In the genomic region with DNA sequence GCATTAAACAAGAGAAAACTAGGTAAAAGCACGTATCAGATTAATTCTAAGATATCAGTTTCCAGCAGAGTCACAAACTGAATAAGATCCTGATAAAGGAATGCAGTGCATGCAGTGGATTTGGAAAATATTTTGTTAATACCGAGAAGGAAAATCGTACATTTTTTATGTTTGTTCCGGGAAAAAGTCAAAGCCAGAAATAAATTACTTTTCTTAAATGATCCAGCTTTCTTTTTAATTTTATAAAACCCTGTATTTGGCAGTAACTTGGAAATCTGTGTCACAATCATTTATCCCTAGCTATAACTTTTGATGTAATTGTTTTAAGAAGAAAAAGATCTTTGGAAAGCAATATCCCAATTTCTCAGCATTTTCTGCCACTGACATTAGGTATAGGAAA, we compare ENCODE assay signal across 13 cellular contexts. TPM values are rescaled to one million over a fixed set of nuclear protein-coding genes. Genes with fewer than 3 reads are reported as not detected.
DNase-seq lines count a peak whose midpoint lies in the region; ATAC-seq and TF ChIP-seq lines count a peak whose summit lies in the region.
"Had no signal": no experiment of that assay in that cellular context is flagged by ENCODE, and none has a peak within 500 bp of the region (broad histone marks: within the 10 kb centered on the region; RNA-seq: fewer than 3 reads in every experiment).

No MANE protein-coding gene starts in this region.

- in situ Hi-C loops in transverse colon (cut with MboI; ENCODE audit: low pct_ligation_motif_present in 1 of 4, low pct_unique_long_range_greater_than_20kb in 1 of 4, low sequenced_read_pairs in 3 of 4) = no loop called here

- TF ChIP-seq CTCF in heart left ventricle (IDR thresholded peaks at IDR 0.05) (no peak), esophagus squamous epithelium (IDR thresholded peaks at IDR 0.05) (no peak), neural cell (IDR thresholded peaks at IDR 0.05; ENCODE audit: poor library complexity, severe bottlenecking) (no peak), tibial nerve (IDR thresholded peaks at IDR 0.05) (no peak), transverse colon (IDR thresholded peaks at IDR 0.05) (no peak)

- no peak for TF ChIP-seq RAD21 in neural cell (conservative IDR thresholded peaks at IDR 0.05)

- no peaks in the 10 kb centered on the region for H3K9me2 ChIP-seq in neural cell (ENCODE audit: insufficient read depth, low read length)

- H3K4me2 ChIP-seq in neural cell (ENCODE audit: low read length) = peak overlapping the region; percentile 29

- DNase-seq in heart left ventricle = no peak
- no peak for DNase-seq in Right ventricle myocardium superior
- no peak for DNase-seq in esophagus squamous epithelium (lab: John Stamatoyannopoulos, UW)
- DNase-seq in tibial nerve (ENCODE audit: low spot score in 2 of 2) = no peak
- no peak for DNase-seq in transverse colon
- DNase-seq in NCI-H510A (lab: John Stamatoyannopoulos, UW) = no peak
- DNase-seq in NCI-H1417 (lab: John Stamatoyannopoulos, UW) = no peak
- DNase-seq: activated CD8-positive, alpha-beta T cell treated with anti-CD3 and anti-CD28 coated beads, Interleukin-2, amount 10 ng/mL, durations not matched to agents 7 days and 5 days; activated effector memory CD4-positive, alpha-beta T cell treated with Interleukin-2 at 50 U/mL for 16 hours; brain microvascular endothelial cell; NCI-H1436 treated with DMSO at 0.1 percent for 48 hours had no signal

- H3K4me3 ChIP-seq in heart left ventricle (peak overlapping the region; percentile 33 to 77 (median 64)), esophagus squamous epithelium (peak overlapping the region; percentile 54 to 63 (median 56)), neural cell (ENCODE audit: low read length) (peak overlapping the region; percentile 69), tibial nerve (peak overlapping the region; percentile 14 to 49 (median 34)), transverse colon (peak overlapping the region in 1 of 4 donors; percentile 24)

- H4K20me1 ChIP-seq in neural cell (ENCODE audit: insufficient read depth) = no peaks in the 10 kb centered on the region

- H3K4me1 ChIP-seq in heart left ventricle (peaks cover 0 to 53% (median 41%) of the 10 kb centered on the region in 12 donors), esophagus squamous epithelium (peaks cover 9 to 72% (median 12%) of the 10 kb centered on the region in 3 donors), tibial nerve (peaks cover 0 to 59% (median 2%) of the 10 kb centered on the region in 4 donors), transverse colon (peaks cover 0 to 10% (median 0%) of the 10 kb centered on the region in 4 donors)

- H3F3A ChIP-seq in neural cell (ENCODE audit: insufficient read depth, low read length, poor library complexity, severe bottlenecking) = peaks cover 3% of the 10 kb centered on the region

- TF ChIP-seq EP300 in neural cell (conservative IDR thresholded peaks at IDR 0.05; ENCODE audit: poor library complexity, severe bottlenecking) (no peak), tibial nerve (IDR thresholded peaks at IDR 0.05) (no peak), transverse colon (IDR thresholded peaks at IDR 0.05; ENCODE audit: low read depth) (no peak)

- H3K9ac ChIP-seq in neural cell (ENCODE audit: low read length) = peak overlapping the region; percentile 64

- no peak overlapping the region for H2AFZ ChIP-seq in neural cell (ENCODE audit: low read depth, low read length)

- TF ChIP-seq POLR2A in heart left ventricle (IDR thresholded peaks at IDR 0.05) (no peak), esophagus squamous epithelium (IDR thresholded peaks at IDR 0.05) (no peak), tibial nerve (IDR thresholded peaks at IDR 0.05) (no peak), transverse colon (IDR thresholded peaks at IDR 0.05) (no peak)

- H3K79me2 ChIP-seq in neural cell (replicated peaks; ENCODE audit: insufficient read depth, low read length) = no peaks in the 10 kb centered on the region

- H3K9me3 ChIP-seq in heart left ventricle (no peaks in the 10 kb centered on the region), esophagus squamous epithelium (no peaks in the 10 kb centered on the region), neural cell (ENCODE audit: low read length) (no peaks in the 10 kb centered on the region), tibial nerve (no peaks in the 10 kb centered on the region), transverse colon (no peaks in the 10 kb centered on the region)

- no peak for ATAC-seq in heart left ventricle
- ATAC-seq in Right ventricle myocardium superior (ENCODE audit: poor library complexity) = no peak
- ATAC-seq: activated CD8-positive, alpha-beta T cell treated with anti-CD3 and anti-CD28 coated beads, Interleukin-2, amount 10 ng/mL, durations not matched to agents 7 days and 5 days had no signal

- H3K27me3 ChIP-seq in heart left ventricle (no peaks in the 10 kb centered on the region), esophagus squamous epithelium (no peaks in the 10 kb centered on the region), neural cell (ENCODE audit: insufficient read depth, low read depth, low read length) (no peaks in the 10 kb centered on the region), tibial nerve (no peaks in the 10 kb centered on the region), transverse colon (peaks cover 4% of the 10 kb centered on the region)
- H3K27me3 ChIP-seq: brain microvascular endothelial cell had no signal

- intact Hi-C loops in heart left ventricle (cut with DNase I) = loop anchor here in 9 of 10 donors (2.0 to 10.0 kb wide), 11 partner anchors 35 to 166 kb away; no protein-coding TSS in a partner anchor
- intact Hi-C loops in Right ventricle myocardium superior (cut with DNase I) = loop anchor here (5.0 kb wide), 2 partner anchors 40 to 120 kb away; no protein-coding TSS in a partner anchor
- intact Hi-C loops in esophagus squamous epithelium (cut with DNase I) = no loop called here
- intact Hi-C loops in transverse colon (cut with DNase I; ENCODE audit: low total_unique reads) = no loop called here

- H3K27ac ChIP-seq in heart left ventricle (peak overlapping the region; percentile 87 to 98 (median 92)), esophagus squamous epithelium (peak overlapping the region; percentile 84 to 91 (median 88)), neural cell (ENCODE audit: low read length) (no peak overlapping the region), tibial nerve (peak overlapping the region; percentile 37 to 85 (median 70)), transverse colon (peak overlapping the region in 1 of 4 donors; percentile 20)
- H3K27ac ChIP-seq: brain microvascular endothelial cell had no signal

- WGBS in heart left ventricle, 4 donors = 10 to 23% (median 11%) methylated on average over 4 of the region's 4 CpGs
- WGBS in esophagus squamous epithelium, 2 donors = 21 to 27% methylated on average over 4 of the region's 4 CpGs
- 24 to 33% methylated on average over 4 of the region's 4 CpGs for WGBS in tibial nerve, 2 donors
- WGBS in transverse colon (ENCODE audit: low coverage in 1 of 2), 2 donors = 79 to 84% methylated on average over 4 of the region's 4 CpGs

- no peaks in the 10 kb centered on the region for H3K36me3 ChIP-seq in heart left ventricle
- no peaks in the 10 kb centered on the region for H3K36me3 ChIP-seq in esophagus squamous epithelium
- no peaks in the 10 kb centered on the region for H3K36me3 ChIP-seq in neural cell (ENCODE audit: insufficient read depth, low read length)
- no peaks in the 10 kb centered on the region for H3K36me3 ChIP-seq in tibial nerve
- no peaks in the 10 kb centered on the region for H3K36me3 ChIP-seq in transverse colon
- H3K36me3 ChIP-seq: brain microvascular endothelial cell had no signal

TF ChIP-seq in neural cell, 6 proteins besides CTCF, POLR2A, EP300 and RAD21:
- TF ChIP-seq, protein P1, sequence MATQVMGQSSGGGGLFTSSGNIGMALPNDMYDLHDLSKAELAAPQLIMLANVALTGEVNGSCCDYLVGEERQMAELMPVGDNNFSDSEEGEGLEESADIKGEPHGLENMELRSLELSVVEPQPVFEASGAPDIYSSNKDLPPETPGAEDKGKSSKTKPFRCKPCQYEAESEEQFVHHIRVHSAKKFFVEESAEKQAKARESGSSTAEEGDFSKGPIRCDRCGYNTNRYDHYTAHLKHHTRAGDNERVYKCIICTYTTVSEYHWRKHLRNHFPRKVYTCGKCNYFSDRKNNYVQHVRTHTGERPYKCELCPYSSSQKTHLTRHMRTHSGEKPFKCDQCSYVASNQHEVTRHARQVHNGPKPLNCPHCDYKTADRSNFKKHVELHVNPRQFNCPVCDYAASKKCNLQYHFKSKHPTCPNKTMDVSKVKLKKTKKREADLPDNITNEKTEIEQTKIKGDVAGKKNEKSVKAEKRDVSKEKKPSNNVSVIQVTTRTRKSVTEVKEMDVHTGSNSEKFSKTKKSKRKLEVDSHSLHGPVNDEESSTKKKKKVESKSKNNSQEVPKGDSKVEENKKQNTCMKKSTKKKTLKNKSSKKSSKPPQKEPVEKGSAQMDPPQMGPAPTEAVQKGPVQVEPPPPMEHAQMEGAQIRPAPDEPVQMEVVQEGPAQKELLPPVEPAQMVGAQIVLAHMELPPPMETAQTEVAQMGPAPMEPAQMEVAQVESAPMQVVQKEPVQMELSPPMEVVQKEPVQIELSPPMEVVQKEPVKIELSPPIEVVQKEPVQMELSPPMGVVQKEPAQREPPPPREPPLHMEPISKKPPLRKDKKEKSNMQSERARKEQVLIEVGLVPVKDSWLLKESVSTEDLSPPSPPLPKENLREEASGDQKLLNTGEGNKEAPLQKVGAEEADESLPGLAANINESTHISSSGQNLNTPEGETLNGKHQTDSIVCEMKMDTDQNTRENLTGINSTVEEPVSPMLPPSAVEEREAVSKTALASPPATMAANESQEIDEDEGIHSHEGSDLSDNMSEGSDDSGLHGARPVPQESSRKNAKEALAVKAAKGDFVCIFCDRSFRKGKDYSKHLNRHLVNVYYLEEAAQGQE (IDR thresholded peaks at IDR 0.05; ENCODE audit: borderline replicate concordance) = no peak
- TF ChIP-seq POLR2AphosphoS5 (IDR thresholded peaks at IDR 0.05) (no peak), EZH2 (IDR thresholded peaks at IDR 0.05; ENCODE audit: borderline replicate concordance, insufficient read depth, low read length, poor library complexity, severe bottlenecking) (no peak), MXI1 (conservative IDR thresholded peaks at IDR 0.05; ENCODE audit: poor library complexity, severe bottlenecking) (no peak), SMC3 (conservative IDR thresholded peaks at IDR 0.05; ENCODE audit: poor library complexity) (no peak), TAF1 (IDR thresholded peaks at IDR 0.05; ENCODE audit: low read depth) (no peak)

RNA-seq across cellular contexts. Expression of a gene that starts 1.0 kb away (rescaled TPM):
- total RNA-seq in heart left ventricle = 100 to 1,000 TPM in 7 of 9 donors, 10 to 100 TPM in 2; 74.0 to 236 (median 120) TPM
- 100 to 1,000 TPM in 1 of 2 donors, 10 to 100 TPM in 1; 95.2 to 134 TPM for polyA plus RNA-seq in heart left ventricle
- 114 TPM for total RNA-seq in Right ventricle myocardium superior
- 10 to 100 TPM; 27.1 to 39.2 (median 31.3) TPM for total RNA-seq in esophagus squamous epithelium
- 19.4 and 20.6 TPM in 2 replicates for polyA plus RNA-seq in neural cell
- 20.8 and 21.9 TPM in 2 replicates for polyA minus RNA-seq in neural cell
- 100 to 1,000 TPM in 1 of 4 donors, 10 to 100 TPM in 3; 64.5 to 105 (median 72.0) TPM for total RNA-seq in tibial nerve
- 1 to 10 TPM; 1.9 to 4.4 (median 2.9) TPM for total RNA-seq in transverse colon
- total RNA-seq: activated CD8-positive, alpha-beta T cell treated with anti-CD3 and anti-CD28 coated beads, Interleukin-2, amount 10 ng/mL, durations not matched to agents 7 days and 5 days had no signal
- polyA plus RNA-seq: IgD-negative memory B cell had no signal

Comparison
In these comparisons a context has a peak if more than half of its experiments do, and no peak if none do; other contexts are left out.
1. RNA of a gene that starts 1.0 kb away (total RNA-seq): 74.0 to 236 TPM in heart left ventricle, 114 TPM in Right ventricle myocardium superior (single experiment), 64.5 to 105 TPM in tibial nerve and 27.1 to 39.2 TPM in esophagus squamous epithelium; 1.9 to 4.4 TPM in transverse colon; every median in the first group is over 4 times any median in the second.
2. intact Hi-C loops: an anchor here in heart left ventricle (2.0 to 10.0 kb wide) and Right ventricle myocardium superior (5.0 kb wide); none called in esophagus squamous epithelium and transverse colon.